26 cellular contexts compared by ENCODE assay signal in the genomic region with DNA sequence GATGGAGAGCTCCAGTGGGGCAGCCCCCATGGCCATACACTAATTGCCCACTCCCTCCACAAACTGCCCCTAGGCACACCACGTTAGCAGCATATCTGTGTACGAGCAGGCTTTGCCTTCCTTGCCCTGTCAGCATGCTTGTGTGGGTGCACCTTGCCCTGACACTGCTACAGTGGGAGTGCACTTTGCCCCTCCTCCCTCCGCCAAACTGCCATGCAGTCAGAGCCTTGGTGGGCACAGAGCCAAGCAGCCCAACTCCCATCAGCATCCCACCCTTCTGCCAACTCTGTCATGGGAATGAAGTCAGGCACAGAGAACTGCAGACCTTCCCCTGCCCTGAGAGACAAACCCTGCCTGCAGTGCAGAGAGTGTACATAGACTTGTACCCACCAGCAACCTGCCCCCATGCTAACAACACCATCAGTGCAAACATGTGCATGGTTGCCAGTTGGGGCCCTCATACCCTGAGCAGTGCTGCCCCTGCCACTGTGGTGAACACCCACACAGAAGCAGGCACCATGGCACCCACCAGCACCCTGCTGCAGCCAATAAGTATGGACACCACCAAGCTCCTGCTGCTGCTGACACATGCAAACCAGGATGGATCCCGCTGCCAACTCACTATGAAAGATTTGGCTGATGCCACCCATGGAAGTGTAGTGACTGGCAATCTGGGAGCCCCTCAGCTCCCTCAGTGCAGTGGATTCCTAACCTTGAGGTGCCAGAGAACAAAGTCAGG.
"Had no signal": no experiment of that assay in that cellular context is flagged by ENCODE, and none has a peak within 500 bp of the region (broad histone marks: within the 10 kb centered on the region; RNA-seq: fewer than 3 reads in every experiment).

No MANE protein-coding gene starts in this region.

- H3K27ac ChIP-seq: dorsolateral prefrontal cortex, epithelial cell of prostate, gastrocnemius medialis, hepatocyte, parathyroid adenoma, right lobe of liver, testis, tibial artery had no signal

- H3K9ac ChIP-seq: parathyroid adenoma had no signal

- H3K27me3 Mint-ChIP-seq: natural killer cell treated with Interleukin-12 subunit alpha and Interleukin-12 subunit beta and Interleukin-15 and Interleukin-18, amount 100 ng/mL, for 72 hours; progenitor cell of endocrine pancreas; type B pancreatic cell had no signal

- H3K4me3 ChIP-seq: dorsolateral prefrontal cortex, gastrocnemius medialis, hepatocyte, mucosa of descending colon, right lobe of liver, testis, tibial artery had no signal

- H3K4me2 ChIP-seq: hepatocyte had no signal

- H3K9me3 ChIP-seq: gastrocnemius medialis, mucosa of descending colon, right lobe of liver, testis, tibial artery had no signal

- ATAC-seq: esophagus mucosa, gastrocnemius medialis, left lobe of liver, mucosa of descending colon, right lobe of liver had no signal

- H3K4me3 Mint-ChIP-seq: endodermal cell; mesothelial cell of epicardium; naive B cell; natural killer cell treated with Interleukin-12 subunit alpha and Interleukin-12 subunit beta and Interleukin-15 and Interleukin-18, amount 100 ng/mL, for 72 hours; neural crest cell; type B pancreatic cell had no signal

- H3K4me1 ChIP-seq: gastrocnemius medialis, parathyroid adenoma, right lobe of liver, tibial artery had no signal

- DNase-seq: dorsolateral prefrontal cortex; effector CD8-positive, alpha-beta T cell; endodermal cell; foreskin fibroblast; gastrocnemius medialis; head of caudate nucleus; kidney; mesenchymal stem cell; mucosa of descending colon; naive B cell; right lobe of liver; stimulated activated CD4-positive, alpha-beta T cell treated with anti-CD3 and anti-CD28 coated beads, Interleukin-4, amount 100 ng/mL, for 4 hours; stimulated activated naive CD4-positive, alpha-beta T cell; substantia nigra; testis; tibial artery had no signal

- H3K36me3 Mint-ChIP-seq: naive B cell, type B pancreatic cell had no signal

- H3K27ac Mint-ChIP-seq: endodermal cell; mesothelial cell of epicardium; naive B cell; natural killer cell treated with Interleukin-12 subunit alpha and Interleukin-12 subunit beta and Interleukin-15 and Interleukin-18, amount 100 ng/mL, for 72 hours; progenitor cell of endocrine pancreas; type B pancreatic cell had no signal

- H3K27me3 ChIP-seq: dorsolateral prefrontal cortex, gastrocnemius medialis, hepatocyte, right lobe of liver, testis, tibial artery had no signal

- H2AFZ ChIP-seq: hepatocyte, parathyroid adenoma had no signal

- H3K36me3 ChIP-seq: gastrocnemius medialis, right lobe of liver, tibial artery had no signal
